Comparison of ENCODE assay signal across 10 cellular contexts in the genomic region with DNA sequence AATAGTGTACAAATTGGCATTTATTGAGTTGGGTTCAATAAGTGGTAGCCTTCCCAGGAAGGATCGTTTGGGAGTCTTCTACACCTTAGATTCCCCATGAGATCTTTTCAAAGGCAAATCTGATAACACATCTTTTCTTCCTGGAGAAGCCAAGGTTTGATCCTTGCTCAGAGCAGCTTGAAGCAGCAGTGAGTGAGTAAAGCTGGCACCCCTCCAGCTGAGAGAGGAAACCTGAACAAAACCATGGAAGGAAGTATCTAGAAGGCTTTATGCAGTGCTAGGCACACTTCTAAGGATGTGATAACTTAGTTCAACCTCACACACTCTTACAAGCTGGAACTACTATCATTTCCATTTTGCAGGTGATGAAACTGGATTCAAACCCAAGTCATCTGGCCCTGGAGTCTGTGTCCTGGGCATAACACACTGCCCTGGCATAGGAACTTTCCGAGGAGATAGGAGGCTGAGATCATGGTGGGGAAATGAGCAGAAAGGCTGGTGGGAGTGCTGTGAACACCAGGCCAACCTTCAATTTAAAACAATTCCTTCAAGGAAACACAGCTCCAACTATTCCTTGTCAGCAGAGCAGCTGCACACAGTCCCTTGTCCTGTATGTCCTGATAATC.
DNase-seq lines count a peak whose midpoint lies in the region; ATAC-seq, FAIRE-seq and TF ChIP-seq lines count a peak whose summit lies in the region.
"Had no signal": no experiment of that assay in that cellular context is flagged by ENCODE, and none has a peak within 500 bp of the region (broad histone marks: within the 10 kb centered on the region; RNA-seq: fewer than 3 reads in every experiment).

No MANE protein-coding gene starts in this region.

- H3K4me1 ChIP-seq in tibial artery: peaks cover 0 to 41% (median 18%) of the 10 kb centered on the region in 4 donors

- peak overlapping the region in 2 of 5 experiments; percentile 37 to 80 for H3K27ac Mint-ChIP-seq in brain
- H3K27ac Mint-ChIP-seq: B cell had no signal

- intact Hi-C loops in tibial artery (cut with DNase I; ENCODE audit: low total_unique reads): loop anchor here (5.0 to 10.0 kb wide), 3 partner anchors 174 to 888 kb away; no protein-coding TSS in a partner anchor

- TF ChIP-seq CTCF in brain (conservative IDR thresholded peaks at IDR 0.05) (no peak), tibial artery (IDR thresholded peaks at IDR 0.05) (no peak)

- H3K27me3 Mint-ChIP-seq in brain: peaks cover 82% of the 10 kb centered on the region

- no peaks in the 10 kb centered on the region for H3K27me3 ChIP-seq in tibial artery

- ATAC-seq in left lobe of liver: peak; percentile 5

- peak overlapping the region in 4 of 5 experiments; percentile 51 to 86 (median 72) for H3K4me3 Mint-ChIP-seq in brain
- H3K4me3 Mint-ChIP-seq: B cell had no signal

- DNase-seq in activated CD4-positive, alpha-beta T cell treated with anti-CD3 and anti-CD28 coated beads, Interleukin-2, amount 50 U/mL, for 1 hour: peak; percentile 23
- no peak for DNase-seq in activated CD4-positive, alpha-beta T cell treated with anti-CD3 and anti-CD28 coated beads, Interleukin-2, amount 50 U/mL, for 4 hours
- peak; percentile 63 for DNase-seq in left lobe of liver (ENCODE audit: low spot score)
- peak; percentile 82 to 85 for DNase-seq in tibial artery
- no peak for DNase-seq in activated CD8-positive, alpha-beta memory T cell treated with anti-CD3 and anti-CD28 coated beads, Interleukin-2, amount 50 U/mL, for 48 hours
- DNase-seq in GM12891 (ENCODE audit: insufficient read length, low spot score): no peak
- DNase-seq in NK-92 treated with Interleukin-12 subunit alpha and Interleukin-12 subunit beta, amount 100 ng/mL, for 24 hours (lab: John Stamatoyannopoulos, UW): no peak
- DNase-seq: substantia nigra had no signal

- peak overlapping the region; percentile 58 to 77 for H3K4me3 ChIP-seq in tibial artery

- no peaks in the 10 kb centered on the region for H3K9me3 Mint-ChIP-seq in brain

- peaks cover 30% of the 10 kb centered on the region for H3K4me1 Mint-ChIP-seq in brain
- H3K4me1 Mint-ChIP-seq: B cell had no signal

- no peak for FAIRE-seq in GM12891 (lab: Jason Lieb, UNC)

- H3K27ac ChIP-seq in tibial artery: peak overlapping the region; percentile 85 to 92

- no peaks in the 10 kb centered on the region for H3K9me3 ChIP-seq in tibial artery

- H3K36me3 ChIP-seq in tibial artery: no peaks in the 10 kb centered on the region

- no peaks in the 10 kb centered on the region for H3K36me3 Mint-ChIP-seq in brain

- no peak for TF ChIP-seq POLR2A in GM12891 (IDR thresholded peaks at IDR 0.05; ENCODE audit: low read depth, low read length)

TF ChIP-seq in GM12891, 5 proteins besides CTCF, POLR2A, EP300 and RAD21:
- TF ChIP-seq SPI1 (IDR thresholded peaks at IDR 0.05; ENCODE audit: low read depth, low read length): no peak
- TF ChIP-seq POU2F2 (IDR thresholded peaks at IDR 0.05; ENCODE audit: low read depth, low read length): no peak
- no peak for TF ChIP-seq POLR2AphosphoS5 (IDR thresholded peaks at IDR 0.05; ENCODE audit: low read depth, low read length)
- no peak for TF ChIP-seq PAX5 (IDR thresholded peaks at IDR 0.05; ENCODE audit: insufficient read depth, low read length, severe bottlenecking)
- no peak for TF ChIP-seq TAF1 (IDR thresholded peaks at IDR 0.05; ENCODE audit: low read depth, low read length)

Comparison
In these comparisons a context has a peak if more than half of its experiments do, and no peak if none do; other contexts are left out.
1. DNase-seq: peak in activated CD4-positive, alpha-beta T cell treated with anti-CD3 and anti-CD28 coated beads, Interleukin-2, amount 50 U/mL, for 1 hour (single experiment), left lobe of liver (single experiment) and tibial artery (2 of 2); none in activated CD4-positive, alpha-beta T cell treated with anti-CD3 and anti-CD28 coated beads, Interleukin-2, amount 50 U/mL, for 4 hours (0 of 2), activated CD8-positive, alpha-beta memory T cell treated with anti-CD3 and anti-CD28 coated beads, Interleukin-2, amount 50 U/mL, for 48 hours (single experiment), GM12891 (single experiment) and NK-92 treated with Interleukin-12 subunit alpha and Interleukin-12 subunit beta, amount 100 ng/mL, for 24 hours (single experiment).